In genomic region chr11:28110839-28111235, GRCh38 we compare ENCODE assay signal across 7 cellular contexts. TPM values are rescaled to one million over a fixed set of nuclear protein-coding genes. Genes with fewer than 3 reads are reported as not detected.
DNase-seq lines count a peak whose midpoint lies in the region; ATAC-seq and TF ChIP-seq lines count a peak whose summit lies in the region.

No MANE protein-coding gene starts in this region.

- H2AFZ ChIP-seq in hepatocyte = peak overlapping the region; percentile 98

- peaks cover 42% of the 10 kb centered on the region; the same call in 1 of the 2 replicates for H3K36me3 Mint-ChIP-seq in HFFc6 (ENCODE audit: low read depth)
- peaks cover 34% of the 10 kb centered on the region for H3K36me3 Mint-ChIP-seq in stimulated activated effector memory CD8-positive, alpha-beta T cell treated with anti-CD3 and anti-CD28 coated beads, Interleukin-12 subunit alpha, Interleukin-12 subunit beta, amount 100 ng/mL, for 72 hours

- H3K4me3 Mint-ChIP-seq in HFFc6 = peak overlapping the region; percentile 98
- H3K4me3 Mint-ChIP-seq in stimulated activated effector memory CD8-positive, alpha-beta T cell treated with anti-CD3 and anti-CD28 coated beads, Interleukin-12 subunit alpha, Interleukin-12 subunit beta, amount 100 ng/mL, for 72 hours = peak overlapping the region; percentile 91

- no peaks in the 10 kb centered on the region for H4K20me1 ChIP-seq in hepatocyte (ENCODE audit: insufficient read depth, poor library complexity, severe bottlenecking)

- peaks cover 21% of the 10 kb centered on the region for H3K4me1 ChIP-seq in hepatocyte (ENCODE audit: insufficient read depth)

- H3K79me2 ChIP-seq in hepatocyte = peaks cover 41% of the 10 kb centered on the region

- H3K9me3 ChIP-seq in hepatocyte (ENCODE audit: low read depth) = no peaks in the 10 kb centered on the region

- H3K4me1 Mint-ChIP-seq in HFFc6 (ENCODE audit: low read depth) = peaks cover 59% of the 10 kb centered on the region
- peaks cover 31% of the 10 kb centered on the region for H3K4me1 Mint-ChIP-seq in stimulated activated effector memory CD8-positive, alpha-beta T cell treated with anti-CD3 and anti-CD28 coated beads, Interleukin-12 subunit alpha, Interleukin-12 subunit beta, amount 100 ng/mL, for 72 hours

- H3K27ac ChIP-seq in hepatocyte = peak overlapping the region; percentile 92

- no peaks in the 10 kb centered on the region for H3K36me3 ChIP-seq in hepatocyte (replicated peaks; ENCODE audit: insufficient read depth, low read depth)

- H3K9me2 ChIP-seq in hepatocyte (replicated peaks; ENCODE audit: insufficient read depth) = no peaks in the 10 kb centered on the region

- peaks cover 10% of the 10 kb centered on the region for H3K27me3 Mint-ChIP-seq in HFFc6 (ENCODE audit: insufficient read depth)

- peak overlapping the region; percentile 75 for H3K4me2 ChIP-seq in hepatocyte

- peak overlapping the region; percentile 99 for H3K27ac Mint-ChIP-seq in HFFc6
- peak overlapping the region; percentile 97 for H3K27ac Mint-ChIP-seq in stimulated activated effector memory CD8-positive, alpha-beta T cell treated with anti-CD3 and anti-CD28 coated beads, Interleukin-12 subunit alpha, Interleukin-12 subunit beta, amount 100 ng/mL, for 72 hours

- no peak for TF ChIP-seq CTCF in HFFc6 (IDR thresholded peaks at IDR 0.05)
- TF ChIP-seq CTCF in WI38 (IDR thresholded peaks at IDR 0.05; ENCODE audit: low read depth, low read length) = no peak
- no peak for TF ChIP-seq CTCF in hepatocyte (IDR thresholded peaks at IDR 0.05; ENCODE audit: poor library complexity)

- DNase-seq in HFFc6 (no peak), hepatocyte (ENCODE audit: low spot score) (peak; percentile 7), NCI-H2107 (lab: John Stamatoyannopoulos, UW) (no peak)
- DNase-seq in stimulated activated effector memory CD8-positive, alpha-beta T cell treated with anti-CD3 and anti-CD28 coated beads, Interleukin-12 subunit alpha, Interleukin-12 subunit beta, amount 100 ng/mL, for 72 hours (ENCODE audit: low spot score in 2 of 2) = no peak

- no peak for ATAC-seq in stimulated activated effector memory CD8-positive, alpha-beta T cell treated with anti-CD3 and anti-CD28 coated beads, Interleukin-12 subunit alpha, Interleukin-12 subunit beta, amount 100 ng/mL, for 72 hours
- ATAC-seq in HG02884 (IDR thresholded peaks at IDR 0.05; ENCODE audit: unreplicated experiment) (no peak), HG03108 (IDR thresholded peaks at IDR 0.05; ENCODE audit: unreplicated experiment) (no peak)

- H3K9me3 Mint-ChIP-seq in HFFc6 = no peaks in the 10 kb centered on the region
- H3K9me3 Mint-ChIP-seq in stimulated activated effector memory CD8-positive, alpha-beta T cell treated with anti-CD3 and anti-CD28 coated beads, Interleukin-12 subunit alpha, Interleukin-12 subunit beta, amount 100 ng/mL, for 72 hours = no peaks in the 10 kb centered on the region

- no peaks in the 10 kb centered on the region for H3K27me3 ChIP-seq in hepatocyte

- peak overlapping the region; percentile 73 for H3K4me3 ChIP-seq in WI38 (ENCODE audit: low read depth, low read length)
- H3K4me3 ChIP-seq in hepatocyte = peak overlapping the region; percentile 80

RNA-seq across cellular contexts. Expression of gene METTL15, which starts 2.6 kb away (rescaled TPM):
- total RNA-seq in HFFc6 (2021; fragmentation: NEBNext Ultra II Directional; extraction: Animal tissue kit (Norgen Biotek cat#: 25700)) = 10 to 100 TPM; 11.0 to 14.1 (median 12.4) TPM
- 20.3 and 23.2 TPM in 2 replicates for total RNA-seq in hepatocyte
- 9.3 and 10.6 TPM in 2 replicates for polyA plus RNA-seq in hepatocyte

RNA-seq across cellular contexts. Expression of gene KIF18A, which starts 2.9 kb away (rescaled TPM):
- total RNA-seq in HFFc6 (2021; fragmentation: NEBNext Ultra II Directional; extraction: Animal tissue kit (Norgen Biotek cat#: 25700)) = 10 to 100 TPM; 13.1 to 25.4 (median 22.4) TPM
- total RNA-seq in hepatocyte = 6.3 and 7.1 TPM in 2 replicates
- 3.2 and 5.4 TPM in 2 replicates for polyA plus RNA-seq in hepatocyte
